21 cellular contexts compared by ENCODE assay signal in the genomic region with DNA sequence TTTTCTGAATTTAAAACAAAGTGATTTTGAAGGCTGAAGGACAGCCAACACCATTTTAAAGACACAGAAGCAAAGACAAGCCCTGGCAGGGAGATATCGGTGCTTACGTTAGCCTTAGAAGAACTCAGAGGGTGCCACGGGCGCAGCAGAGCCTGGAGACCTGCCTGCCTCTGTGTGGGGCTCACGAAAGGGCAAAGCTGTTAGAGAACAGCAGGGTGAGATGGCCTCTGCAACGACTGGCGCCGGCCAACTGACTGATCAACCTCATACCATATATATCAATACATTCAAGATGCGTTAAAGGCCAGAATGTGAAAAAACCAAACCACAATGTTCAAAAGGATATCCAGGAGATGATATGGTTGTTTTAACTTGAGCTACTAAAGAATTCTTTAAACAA.
DNase-seq lines count a peak whose midpoint lies in the region; ATAC-seq and TF ChIP-seq lines count a peak whose summit lies in the region.
"Had no signal": no experiment of that assay in that cellular context is flagged by ENCODE, and none has a peak within 500 bp of the region (broad histone marks: within the 10 kb centered on the region; RNA-seq: fewer than 3 reads in every experiment).

No MANE protein-coding gene starts in this region.

- H3K4me3 Mint-ChIP-seq in activated CD8-positive, alpha-beta T cell treated with anti-CD3 and anti-CD28 coated beads, Interleukin-2, amount 10 ng/mL, durations not matched to agents 7 days and 5 days, result no peak overlapping the region
- no peak overlapping the region for H3K4me3 Mint-ChIP-seq in activated CD8-positive, alpha-beta T cell treated with anti-CD3 and anti-CD28 coated beads for 36 hours
- no peak overlapping the region for H3K4me3 Mint-ChIP-seq in osteocyte (ENCODE audit: unreplicated experiment)
- H3K4me3 Mint-ChIP-seq: CD4-positive, alpha-beta T cell; HFFc6; IgD-negative memory B cell had no signal

- TF ChIP-seq CTCF in activated CD8-positive, alpha-beta T cell treated with anti-CD3 and anti-CD28 coated beads for 36 hours (IDR thresholded peaks at IDR 0.05), result no peak
- TF ChIP-seq CTCF in osteocyte (IDR thresholded peaks at IDR 0.05), result no peak
- TF ChIP-seq CTCF in dorsolateral prefrontal cortex (IDR thresholded peaks at IDR 0.05 in 54 of 56, conservative IDR thresholded peaks at IDR 0.05 in 2 of 56; ENCODE audit: low read depth in 1 of 56, partially characterized antibody in 56 of 56), result no peak

- intact Hi-C loops in activated CD8-positive, alpha-beta T cell treated with anti-CD3 and anti-CD28 coated beads for 36 hours (cut with micrococcal nuclease), result no loop called here
- intact Hi-C loops in dorsolateral prefrontal cortex (cut with DNase I), result loop anchor here in 1 of 2 donors (5.0 kb wide), 1 partner anchor 364 kb away; no protein-coding TSS in a partner anchor

- H3K27ac ChIP-seq in dorsolateral prefrontal cortex, result no peak overlapping the region
- H3K27ac ChIP-seq: 22Rv1, A549, C4-2B had no signal

- no peak overlapping the region for H3K27ac Mint-ChIP-seq in activated CD8-positive, alpha-beta T cell treated with anti-CD3 and anti-CD28 coated beads, Interleukin-2, amount 10 ng/mL, durations not matched to agents 7 days and 5 days
- H3K27ac Mint-ChIP-seq in activated CD8-positive, alpha-beta T cell treated with anti-CD3 and anti-CD28 coated beads for 36 hours, result no peak overlapping the region
- H3K27ac Mint-ChIP-seq in osteocyte (ENCODE audit: unreplicated experiment), result no peak overlapping the region
- H3K27ac Mint-ChIP-seq: CD4-positive, alpha-beta T cell; HFFc6; IgD-negative memory B cell had no signal

- H3K27me3 ChIP-seq in dorsolateral prefrontal cortex, result no peaks in the 10 kb centered on the region

- H3K4me1 Mint-ChIP-seq in activated CD8-positive, alpha-beta T cell treated with anti-CD3 and anti-CD28 coated beads, Interleukin-2, amount 10 ng/mL, durations not matched to agents 7 days and 5 days (ENCODE audit: low read depth), result peaks cover 2% of the 10 kb centered on the region
- no peaks in the 10 kb centered on the region for H3K4me1 Mint-ChIP-seq in activated CD8-positive, alpha-beta T cell treated with anti-CD3 and anti-CD28 coated beads for 36 hours (ENCODE audit: low read depth)
- no peaks in the 10 kb centered on the region for H3K4me1 Mint-ChIP-seq in osteocyte (ENCODE audit: unreplicated experiment)

- POLR2A ChIA-PET in activated CD8-positive, alpha-beta T cell treated with anti-CD3 and anti-CD28 coated beads, Interleukin-2, amount 10 ng/mL, durations not matched to agents 7 days and 5 days (lab: Charles Lee), result no interaction called here
- POLR2A ChIA-PET in activated CD8-positive, alpha-beta T cell treated with anti-CD3 and anti-CD28 coated beads for 36 hours (lab: Charles Lee), result no interaction called here

- no peaks in the 10 kb centered on the region for H3K9me3 Mint-ChIP-seq in activated CD8-positive, alpha-beta T cell treated with anti-CD3 and anti-CD28 coated beads, Interleukin-2, amount 10 ng/mL, durations not matched to agents 7 days and 5 days (ENCODE audit: insufficient read depth)
- H3K9me3 Mint-ChIP-seq in activated CD8-positive, alpha-beta T cell treated with anti-CD3 and anti-CD28 coated beads for 36 hours, result no peaks in the 10 kb centered on the region
- H3K9me3 Mint-ChIP-seq in osteocyte (ENCODE audit: unreplicated experiment), result no peaks in the 10 kb centered on the region
- H3K9me3 Mint-ChIP-seq: CD4-positive, alpha-beta T cell; HFFc6; IgD-negative memory B cell had no signal

- H3K36me3 Mint-ChIP-seq in activated CD8-positive, alpha-beta T cell treated with anti-CD3 and anti-CD28 coated beads, Interleukin-2, amount 10 ng/mL, durations not matched to agents 7 days and 5 days (ENCODE audit: low read depth), result no peaks in the 10 kb centered on the region
- H3K36me3 Mint-ChIP-seq in activated CD8-positive, alpha-beta T cell treated with anti-CD3 and anti-CD28 coated beads for 36 hours (ENCODE audit: low read depth), result no peaks in the 10 kb centered on the region
- H3K36me3 Mint-ChIP-seq in osteocyte (ENCODE audit: unreplicated experiment), result no peaks in the 10 kb centered on the region

- CTCF ChIA-PET in activated CD8-positive, alpha-beta T cell treated with anti-CD3 and anti-CD28 coated beads, Interleukin-2, amount 10 ng/mL, durations not matched to agents 7 days and 5 days (lab: Charles Lee), result interaction anchor here (1.4 to 1.6 kb wide), 2 partner anchors 173 to 212 kb away, joined by 3 to 4 read pairs; no protein-coding TSS in a partner anchor
- CTCF ChIA-PET in activated CD8-positive, alpha-beta T cell treated with anti-CD3 and anti-CD28 coated beads for 36 hours (lab: Charles Lee), result interaction anchor here (1.0 to 5.4 kb wide), 3 partner anchors 9 to 511 kb away, joined by 3 to 46 read pairs (median 3); no protein-coding TSS in a partner anchor

- no peak overlapping the region for H3K4me3 ChIP-seq in dorsolateral prefrontal cortex
- H3K4me3 ChIP-seq: A549 had no signal

- no peak for ATAC-seq in activated CD8-positive, alpha-beta T cell treated with anti-CD3 and anti-CD28 coated beads, Interleukin-2, amount 10 ng/mL, durations not matched to agents 7 days and 5 days
- ATAC-seq in activated CD8-positive, alpha-beta T cell treated with anti-CD3 and anti-CD28 coated beads for 36 hours, result no peak
- ATAC-seq in HG02840 (IDR thresholded peaks at IDR 0.05; ENCODE audit: low FRiP score, unreplicated experiment), result no peak
- ATAC-seq: A549, HCT116, HepG2 had no signal

- H3K27me3 Mint-ChIP-seq in activated CD8-positive, alpha-beta T cell treated with anti-CD3 and anti-CD28 coated beads, Interleukin-2, amount 10 ng/mL, durations not matched to agents 7 days and 5 days (ENCODE audit: low read depth), result peaks cover 2% of the 10 kb centered on the region
- peaks cover 3% of the 10 kb centered on the region for H3K27me3 Mint-ChIP-seq in activated CD8-positive, alpha-beta T cell treated with anti-CD3 and anti-CD28 coated beads for 36 hours
- peaks cover 16% of the 10 kb centered on the region for H3K27me3 Mint-ChIP-seq in osteocyte (ENCODE audit: unreplicated experiment)

- DNase-seq in activated CD8-positive, alpha-beta T cell treated with anti-CD3 and anti-CD28 coated beads, Interleukin-2, amount 10 ng/mL, durations not matched to agents 7 days and 5 days, result peak; percentile 17
- no peak for DNase-seq in activated CD8-positive, alpha-beta T cell treated with anti-CD3 and anti-CD28 coated beads for 36 hours
- DNase-seq in ecto neural progenitor cell (ENCODE audit: low spot score) (peak; percentile 26), osteocyte (ENCODE audit: extremely low spot score, unreplicated experiment) (peak; percentile 73), COR-L47 (lab: John Stamatoyannopoulos, UW) (no peak), dorsolateral prefrontal cortex (no peak)
- DNase-seq: AML-193; CD4-positive, alpha-beta T cell; DMS153; DMS79; GDM1; GOT3; H7; HFFc6 had no signal

Comparison
In these comparisons a context has a peak if more than half of its experiments do, and no peak if none do; other contexts are left out.
1. DNase-seq: peak in activated CD8-positive, alpha-beta T cell treated with anti-CD3 and anti-CD28 coated beads, Interleukin-2, amount 10 ng/mL, durations not matched to agents 7 days and 5 days (single experiment), ecto neural progenitor cell (single experiment) and osteocyte (single experiment); none in activated CD8-positive, alpha-beta T cell treated with anti-CD3 and anti-CD28 coated beads for 36 hours (single experiment), COR-L47 (single experiment) and dorsolateral prefrontal cortex (0 of 10).